Comparison of ENCODE assay signal across 25 cellular contexts in the genomic region with DNA sequence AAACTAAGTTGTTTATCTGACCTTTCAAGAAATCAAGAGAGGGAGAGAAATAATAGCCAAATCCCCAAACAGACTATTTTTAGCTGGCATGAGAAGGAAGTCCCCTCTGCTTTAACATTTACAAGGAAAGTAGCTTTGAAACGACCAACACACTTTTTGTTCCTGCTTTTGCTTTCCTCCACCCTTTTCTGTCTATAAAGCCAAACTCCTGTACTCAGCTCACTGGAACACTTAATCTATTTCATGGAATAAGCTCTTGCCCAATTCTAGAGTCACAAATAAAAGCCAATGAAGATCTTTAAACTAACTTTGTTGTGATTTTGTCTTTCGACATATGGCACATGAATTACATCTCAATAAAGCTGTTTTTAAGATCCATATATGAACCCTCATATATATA.
A peak's percentile ranks its signal among the peaks of the same experiment; 100 is the strongest.
DNase-seq lines count a peak whose midpoint lies in the region; ATAC-seq and TF ChIP-seq lines count a peak whose summit lies in the region.
"Had no signal": no experiment of that assay in that cellular context is flagged by ENCODE, and none has a peak within 500 bp of the region (broad histone marks: within the 10 kb centered on the region; RNA-seq: fewer than 3 reads in every experiment).

No MANE protein-coding gene starts in this region.

- peak overlapping the region; percentile 40 to 59 (median 42) for H3K27ac ChIP-seq in esophagus muscularis mucosa (replicated peaks in 1 of 4)
- peak overlapping the region; percentile 33 to 40 for H3K27ac ChIP-seq in mucosa of rectum (ENCODE audit: low read depth in 2 of 2, low read length in 2 of 2)
- peak overlapping the region in 1 of 2 donors; percentile 32 for H3K27ac ChIP-seq in thoracic aorta
- H3K27ac ChIP-seq: epithelial cell of prostate, left lung, parathyroid adenoma had no signal

- no peak overlapping the region for H3K9ac ChIP-seq in mucosa of rectum (ENCODE audit: low read depth in 1 of 2, low read length in 2 of 2)
- H3K9ac ChIP-seq: parathyroid adenoma had no signal

- no peak for TF ChIP-seq POLR2A in esophagus muscularis mucosa (IDR thresholded peaks at IDR 0.05; ENCODE audit: low read depth)

- H3K36me3 ChIP-seq in esophagus muscularis mucosa = no peaks in the 10 kb centered on the region
- H3K36me3 ChIP-seq in mucosa of rectum (ENCODE audit: control insufficient read depth in 2 of 2, insufficient read depth in 2 of 2, low read length in 2 of 2) = no peaks in the 10 kb centered on the region
- no peaks in the 10 kb centered on the region for H3K36me3 ChIP-seq in thoracic aorta
- H3K36me3 ChIP-seq: left lung, MG63, uterus had no signal

- DNase-seq in MV-4-11 (lab: John Stamatoyannopoulos, UW) (peak; percentile 58), esophagus muscularis mucosa (ENCODE audit: extremely low spot score) (no peak), thoracic aorta (ENCODE audit: low spot score) (no peak), NCI-H1930 (lab: John Stamatoyannopoulos, UW) (no peak), NCI-H128 (lab: John Stamatoyannopoulos, UW; ENCODE audit: unreplicated experiment) (no peak)
- DNase-seq in stimulated activated CD4-positive, alpha-beta T cell treated with anti-CD3 and anti-CD28 coated beads, Interleukin-2, amount 100 ng/mL, for 24 hours = no peak
- DNase-seq: activated CD4-positive, alpha-beta memory T cell treated with anti-CD3 and anti-CD28 coated beads, Interleukin-2, amount 10 ng/mL, durations not matched to agents 7 days and 5 days; activated effector memory CD4-positive, alpha-beta T cell treated with anti-CD3 and anti-CD28 coated beads, Interleukin-2, amount 50 U/mL, for 16 hours; activated naive CD8-positive, alpha-beta T cell treated with anti-CD3 and anti-CD28 coated beads, Interleukin-2, amount 10 ng/mL, durations not matched to agents 7 days and 5 days; CD4-positive, alpha-beta T cell; foreskin melanocyte; hippocampal formation; immature natural killer cell; left lung; MG63; NCI-H1417 treated with DMSO at 0.1 percent for 48 hours; NCI-H510A treated with DMSO at 0.1 percent for 48 hours; SHP77 treated with DMSO at 0.1 percent for 48 hours; SW 1271; T1000; uterus had no signal

- WGBS in esophagus muscularis mucosa = 42% methylated on average over 2 of the region's 2 CpGs

- ATAC-seq in thoracic aorta (ENCODE audit: insufficient number of reproducible peaks, low FRiP score, low read depth) = no peak
- ATAC-seq: left lung, Panc1 had no signal

- H3K4me3 ChIP-seq in esophagus muscularis mucosa (peak overlapping the region in 1 of 4 donors; percentile 3), mucosa of rectum (ENCODE audit: low read length in 2 of 2) (peak overlapping the region in 1 of 2 donors; percentile 9), thoracic aorta (peak overlapping the region; percentile 43)
- H3K4me3 ChIP-seq: left lung, MG63, uterus had no signal

- no peaks in the 10 kb centered on the region for H3K27me3 ChIP-seq in esophagus muscularis mucosa
- no peaks in the 10 kb centered on the region for H3K27me3 ChIP-seq in mucosa of rectum (ENCODE audit: control insufficient read depth in 2 of 2, insufficient read depth in 2 of 2, low read length in 2 of 2)
- H3K27me3 ChIP-seq in thoracic aorta (replicated peaks; ENCODE audit: insufficient read depth) = no peaks in the 10 kb centered on the region
- H3K27me3 ChIP-seq: left lung, MG63, uterus had no signal

- no peak for TF ChIP-seq CTCF in esophagus muscularis mucosa (IDR thresholded peaks at IDR 0.05)
- TF ChIP-seq CTCF in thoracic aorta (IDR thresholded peaks at IDR 0.05) = no peak

- H3K9me3 ChIP-seq in esophagus muscularis mucosa = no peaks in the 10 kb centered on the region
- H3K9me3 ChIP-seq in mucosa of rectum (ENCODE audit: control insufficient read depth in 2 of 2, low read length in 2 of 2) = no peaks in the 10 kb centered on the region
- no peaks in the 10 kb centered on the region for H3K9me3 ChIP-seq in thoracic aorta
- H3K9me3 ChIP-seq: left lung, MG63, uterus had no signal

- intact Hi-C loops in esophagus muscularis mucosa (cut with DNase I) = no loop called here

- H3K4me1 ChIP-seq in esophagus muscularis mucosa (peaks cover 0 to 16% (median 10%) of the 10 kb centered on the region in 4 donors), mucosa of rectum (ENCODE audit: control insufficient read depth in 2 of 2, insufficient read depth in 2 of 2, low read length in 2 of 2) (no peaks in the 10 kb centered on the region), thoracic aorta (ENCODE audit: control insufficient read depth in 1 of 2, low read depth in 2 of 2) (peaks cover 0 to 16% of the 10 kb centered on the region in 2 donors)
- H3K4me1 ChIP-seq: uterus had no signal

- TF ChIP-seq EP300 in esophagus muscularis mucosa (IDR thresholded peaks at IDR 0.05) = no peak
